40 cellular contexts compared by ENCODE assay signal in the genomic region with DNA sequence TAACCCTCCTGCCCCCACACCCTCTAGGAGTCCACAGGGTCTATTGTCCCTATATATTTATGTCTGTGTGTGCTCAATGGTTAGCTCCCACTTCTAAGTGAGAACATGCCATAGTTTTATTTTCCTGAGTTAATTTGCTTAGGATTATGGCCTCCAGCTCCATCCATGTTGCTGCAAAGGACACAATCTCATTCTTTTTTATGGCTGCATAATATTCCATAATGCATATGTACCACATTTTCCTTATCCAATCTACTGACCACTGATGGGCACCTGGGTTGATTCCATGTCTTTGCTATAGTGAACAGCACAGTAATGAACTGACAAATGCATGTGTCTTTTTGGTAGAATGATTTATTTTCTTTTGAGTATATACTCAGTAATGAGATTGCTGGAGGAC. TPM values are rescaled to one million over a fixed set of nuclear protein-coding genes. Genes with fewer than 3 reads are reported as not detected.
"Had no signal": no experiment of that assay in that cellular context is flagged by ENCODE, and none has a peak within 500 bp of the region (broad histone marks: within the 10 kb centered on the region; RNA-seq: fewer than 3 reads in every experiment).

No MANE protein-coding gene starts in this region.

- H3K27ac ChIP-seq: adrenal gland, ascending aorta, body of pancreas, brain microvascular endothelial cell, breast epithelium, cardiac muscle cell had no signal

- H3K27me3 Mint-ChIP-seq: activated naive CD4-positive, alpha-beta T cell treated with anti-CD3 and anti-CD28 coated beads, Interleukin-2, amount 50 U/mL, for 24 hours; brain had no signal

- H3K27ac Mint-ChIP-seq: activated naive CD4-positive, alpha-beta T cell treated with anti-CD3 and anti-CD28 coated beads for 36 hours; activated naive CD4-positive, alpha-beta T cell treated with anti-CD3 and anti-CD28 coated beads, Interleukin-2, amount 10 ng/mL, durations not matched to agents 7 days and 5 days; activated naive CD4-positive, alpha-beta T cell treated with anti-CD3 and anti-CD28 coated beads, Interleukin-2, amount 50 U/mL, for 24 hours; activated naive CD4-positive, alpha-beta T cell treated with anti-CD3 and anti-CD28 coated beads, Interleukin-2, amount 50 U/mL, for 72 hours; activated naive CD8-positive, alpha-beta T cell; activated naive CD8-positive, alpha-beta T cell treated with anti-CD3 and anti-CD28 coated beads for 36 hours; activated naive CD8-positive, alpha-beta T cell treated with anti-CD3 and anti-CD28 coated beads, Interleukin-2, amount 10 ng/mL, durations not matched to agents 7 days and 5 days; activated naive CD8-positive, alpha-beta T cell treated with anti-CD3 and anti-CD28 coated beads, Interleukin-2, amount 50 U/mL, for 24 hours; activated T-cell treated with anti-CD3 and anti-CD28 coated beads, Interleukin-2, amount 50 U/mL, for 24 hours; activated T-cell treated with anti-CD3 and anti-CD28 coated beads, Interleukin-2, amount 50 U/mL, for 72 hours; activated T-helper 1 cell treated with anti-CD3 and anti-CD28 coated beads, Interleukin-12 subunit alpha, Interleukin-12 subunit beta, Interleukin-2, Interleukin-4 antibody, amounts not matched to agents 30 ng/mL and 10 ng/mL and 1 ng/mL, durations not matched to agents 14 hours and 24 hours and 36 hours; activated T-helper 17 cell treated with anti-CD3 and anti-CD28 coated beads, Interleukin-2, amount 50 U/mL, for 72 hours; activated T-helper 2 cell treated with anti-CD3 and anti-CD28 coated beads, Interferon-gamma antibody, Interleukin-2, Interleukin-4, amounts not matched to agents 10 μg/mL and 5 μg/mL and 100 μg/mL, durations not matched to agents 14 hours and 24 hours and 36 hours; brain had no signal

- H3K36me3 ChIP-seq: adrenal gland, ascending aorta, brain microvascular endothelial cell, breast epithelium, cardiac muscle cell had no signal

- H3K4me1 Mint-ChIP-seq: brain; central memory CD8-positive, alpha-beta T cell had no signal

- H3K4me1 ChIP-seq: adrenal gland, ascending aorta, breast epithelium had no signal

- H3K27me3 ChIP-seq: adrenal gland, ascending aorta, body of pancreas, brain microvascular endothelial cell, breast epithelium, cardiac muscle cell had no signal

- ATAC-seq: activated naive CD4-positive, alpha-beta T cell treated with anti-CD3 and anti-CD28 coated beads, Interleukin-2, amount 50 U/mL, for 72 hours; activated naive CD8-positive, alpha-beta T cell treated with anti-CD3 and anti-CD28 coated beads, Interleukin-2, amount 50 U/mL, for 24 hours; activated T-cell treated with anti-CD3 and anti-CD28 coated beads, Interleukin-2, amount 50 U/mL, for 4 hours; activated T-cell treated with anti-CD3 and anti-CD28 coated beads, Interleukin-2, amount 50 U/mL, for 72 hours; activated T-helper 17 cell treated with anti-CD3 and anti-CD28 coated beads, Interleukin-2, amount 50 U/mL, for 72 hours had no signal

- DNase-seq: activated effector memory CD4-positive, alpha-beta T cell treated with anti-CD3 and anti-CD28 coated beads, Interleukin-2, amount 50 U/mL, for 16 hours; activated effector memory CD4-positive, alpha-beta T cell treated with Interleukin-2 at 50 U/mL for 16 hours; activated gamma-delta T cell; activated gamma-delta T cell treated with Interleukin-2 at 50 U/mL for 16 hours; activated naive CD4-positive, alpha-beta T cell; activated naive CD4-positive, alpha-beta T cell treated with anti-CD3 and anti-CD28 coated beads for 36 hours; activated naive CD4-positive, alpha-beta T cell treated with anti-CD3 and anti-CD28 coated beads, Interleukin-2, amount 10 ng/mL, durations not matched to agents 7 days and 5 days; activated naive CD4-positive, alpha-beta T cell treated with anti-CD3 and anti-CD28 coated beads, Interleukin-2, amount 50 U/mL, for 16 hours; activated naive CD4-positive, alpha-beta T cell treated with Interleukin-2 at 50 U/mL for 16 hours; activated naive CD8-positive, alpha-beta T cell treated with anti-CD3 and anti-CD28 coated beads for 36 hours; activated naive CD8-positive, alpha-beta T cell treated with anti-CD3 and anti-CD28 coated beads, Interleukin-2, amount 10 ng/mL, durations not matched to agents 7 days and 5 days; activated naive CD8-positive, alpha-beta T cell treated with anti-CD3 and anti-CD28 coated beads, Interleukin-2, amount 50 U/mL, for 24 hours; activated T-cell treated with anti-CD3 and anti-CD28 coated beads, Interleukin-2, amount 50 U/mL, for 24 hours; activated T-cell treated with anti-CD3 and anti-CD28 coated beads, Interleukin-2, amount 50 U/mL, for 4 hours; activated T-cell treated with anti-CD3 and anti-CD28 coated beads, Interleukin-2, amount 50 U/mL, for 48 hours; activated T-cell treated with anti-CD3 and anti-CD28 coated beads, Interleukin-2, amount 50 U/mL, for 72 hours; adrenal gland; amniotic stem cell; amygdala; anterior cingulate cortex; body of pancreas; brain microvascular endothelial cell; caudate nucleus; central memory CD4-positive, alpha-beta T cell; cerebellar nuclear complex had no signal

- H3K36me3 Mint-ChIP-seq: activated naive CD4-positive, alpha-beta T cell treated with anti-CD3 and anti-CD28 coated beads, Interleukin-2, amount 10 ng/mL, durations not matched to agents 7 days and 5 days; activated naive CD4-positive, alpha-beta T cell treated with anti-CD3 and anti-CD28 coated beads, Interleukin-2, amount 50 U/mL, for 24 hours; activated naive CD8-positive, alpha-beta T cell; activated naive CD8-positive, alpha-beta T cell treated with anti-CD3 and anti-CD28 coated beads, Interleukin-2, amount 10 ng/mL, durations not matched to agents 7 days and 5 days; brain had no signal

- FAIRE-seq: astrocyte, bronchial epithelial cell, colon had no signal

- H3K4me3 ChIP-seq: adrenal gland, ascending aorta, body of pancreas, breast epithelium, cardiac muscle cell had no signal

- H3K9me3 Mint-ChIP-seq: activated naive CD4-positive, alpha-beta T cell treated with anti-CD3 and anti-CD28 coated beads for 36 hours; activated naive CD4-positive, alpha-beta T cell treated with anti-CD3 and anti-CD28 coated beads, Interleukin-2, amount 10 ng/mL, durations not matched to agents 7 days and 5 days; activated naive CD4-positive, alpha-beta T cell treated with anti-CD3 and anti-CD28 coated beads, Interleukin-2, amount 50 U/mL, for 24 hours; activated naive CD4-positive, alpha-beta T cell treated with anti-CD3 and anti-CD28 coated beads, Interleukin-2, amount 50 U/mL, for 72 hours; activated naive CD8-positive, alpha-beta T cell treated with anti-CD3 and anti-CD28 coated beads, Interleukin-2, amount 10 ng/mL, durations not matched to agents 7 days and 5 days; activated naive CD8-positive, alpha-beta T cell treated with anti-CD3 and anti-CD28 coated beads, Interleukin-2, amount 50 U/mL, for 24 hours; activated T-cell treated with anti-CD3 and anti-CD28 coated beads, Interleukin-2, amount 50 U/mL, for 24 hours; activated T-cell treated with anti-CD3 and anti-CD28 coated beads, Interleukin-2, amount 50 U/mL, for 4 hours; activated T-cell treated with anti-CD3 and anti-CD28 coated beads, Interleukin-2, amount 50 U/mL, for 72 hours; activated T-helper 17 cell treated with anti-CD3 and anti-CD28 coated beads, Interleukin-2, amount 50 U/mL, for 72 hours; activated T-helper 2 cell treated with anti-CD3 and anti-CD28 coated beads, Interferon-gamma antibody, Interleukin-2, Interleukin-4, amounts not matched to agents 10 μg/mL and 5 μg/mL and 100 μg/mL, durations not matched to agents 14 hours and 24 hours and 36 hours; central memory CD8-positive, alpha-beta T cell had no signal

- H3K4me3 Mint-ChIP-seq: activated naive CD4-positive, alpha-beta T cell treated with anti-CD3 and anti-CD28 coated beads for 36 hours; activated naive CD4-positive, alpha-beta T cell treated with anti-CD3 and anti-CD28 coated beads, Interleukin-2, amount 10 ng/mL, durations not matched to agents 7 days and 5 days; activated naive CD4-positive, alpha-beta T cell treated with anti-CD3 and anti-CD28 coated beads, Interleukin-2, amount 50 U/mL, for 24 hours; activated naive CD8-positive, alpha-beta T cell; activated naive CD8-positive, alpha-beta T cell treated with anti-CD3 and anti-CD28 coated beads for 36 hours; activated naive CD8-positive, alpha-beta T cell treated with anti-CD3 and anti-CD28 coated beads, Interleukin-2, amount 10 ng/mL, durations not matched to agents 7 days and 5 days; activated naive CD8-positive, alpha-beta T cell treated with anti-CD3 and anti-CD28 coated beads, Interleukin-2, amount 50 U/mL, for 24 hours; activated T-cell treated with anti-CD3 and anti-CD28 coated beads, Interleukin-2, amount 50 U/mL, for 24 hours; activated T-cell treated with anti-CD3 and anti-CD28 coated beads, Interleukin-2, amount 50 U/mL, for 4 hours; activated T-cell treated with anti-CD3 and anti-CD28 coated beads, Interleukin-2, amount 50 U/mL, for 72 hours; activated T-helper 1 cell treated with anti-CD3 and anti-CD28 coated beads, Interleukin-12 subunit alpha, Interleukin-12 subunit beta, Interleukin-2, Interleukin-4 antibody, amounts not matched to agents 30 ng/mL and 10 ng/mL and 1 ng/mL, durations not matched to agents 14 hours and 24 hours and 36 hours; activated T-helper 17 cell treated with anti-CD3 and anti-CD28 coated beads, Interleukin-2, amount 50 U/mL, for 72 hours; brain; central memory CD8-positive, alpha-beta T cell had no signal

- H3K9me3 ChIP-seq: adrenal gland, ascending aorta, body of pancreas, breast epithelium had no signal

RNA-seq across cellular contexts. Expression of a gene that starts 13.3 kb away (rescaled TPM):
- total RNA-seq: activated T-helper 1 cell treated with anti-CD3 and anti-CD28 coated beads, Interleukin-12 subunit alpha, Interleukin-12 subunit beta, Interleukin-2, Interleukin-4 antibody, amounts not matched to agents 30 ng/mL and 10 ng/mL and 1 ng/mL, durations not matched to agents 14 hours and 24 hours and 36 hours; activated T-helper 17 cell treated with anti-CD3 and anti-CD28 coated beads, Interleukin-2, amount 50 U/mL, for 72 hours; activated T-helper 2 cell treated with anti-CD3 and anti-CD28 coated beads, Interferon-gamma antibody, Interleukin-2, Interleukin-4, amounts not matched to agents 10 μg/mL and 5 μg/mL and 100 μg/mL, durations not matched to agents 14 hours and 24 hours and 36 hours; ascending aorta; bronchial epithelial cell; chondrocyte had no signal
